ENCODE assay signal across 9 cellular contexts in genomic region chr19:12867120-12868099, GRCh38. TPM values are rescaled to one million over a fixed set of nuclear protein-coding genes. Genes with fewer than 3 reads are reported as not detected.
DNase-seq lines count a peak whose midpoint lies in the region; ATAC-seq, FAIRE-seq and TF ChIP-seq lines count a peak whose summit lies in the region.
"Had no signal": no experiment of that assay in that cellular context is flagged by ENCODE, and none has a peak within 500 bp of the region (broad histone marks: within the 10 kb centered on the region; RNA-seq: fewer than 3 reads in every experiment).

No MANE protein-coding gene starts in this region.

- H3K27ac ChIP-seq in PC-9 (no peak overlapping the region), hepatocyte (peak overlapping the region; percentile 12), small intestine (ENCODE audit: low read depth in 1 of 2, low read length in 1 of 2) (no peak overlapping the region), PC-3 (ENCODE audit: low read length) (no peak overlapping the region)
- H3K27ac ChIP-seq: C4-2B had no signal

- H3K9me2 ChIP-seq in PC-9 (ENCODE audit: insufficient read depth) (no peaks in the 10 kb centered on the region), hepatocyte (replicated peaks; ENCODE audit: insufficient read depth) (no peaks in the 10 kb centered on the region), PC-3 (replicated peaks; ENCODE audit: low read length) (no peaks in the 10 kb centered on the region)

- H3K27ac Mint-ChIP-seq in activated naive CD8-positive, alpha-beta T cell treated with anti-CD3 and anti-CD28 coated beads, Interleukin-2, amount 10 ng/mL, durations not matched to agents 7 days and 5 days = peak overlapping the region; percentile 43

- peaks cover 12% of the 10 kb centered on the region for H3K4me1 Mint-ChIP-seq in activated naive CD8-positive, alpha-beta T cell treated with anti-CD3 and anti-CD28 coated beads, Interleukin-2, amount 10 ng/mL, durations not matched to agents 7 days and 5 days

- H3K27me3 Mint-ChIP-seq in activated naive CD8-positive, alpha-beta T cell treated with anti-CD3 and anti-CD28 coated beads, Interleukin-2, amount 10 ng/mL, durations not matched to agents 7 days and 5 days = no peaks in the 10 kb centered on the region

- no peaks in the 10 kb centered on the region for H3K9me3 ChIP-seq in PC-9 (ENCODE audit: insufficient read depth, low read depth)
- H3K9me3 ChIP-seq in hepatocyte (ENCODE audit: low read depth) = no peaks in the 10 kb centered on the region
- no peaks in the 10 kb centered on the region for H3K9me3 ChIP-seq in small intestine (ENCODE audit: control insufficient read depth, low read depth)
- no peaks in the 10 kb centered on the region for H3K9me3 ChIP-seq in PC-3 (ENCODE audit: low read length)

- H3K4me1 ChIP-seq in PC-9 (replicated peaks; ENCODE audit: insufficient read depth) (no peaks in the 10 kb centered on the region), hepatocyte (ENCODE audit: insufficient read depth) (no peaks in the 10 kb centered on the region), small intestine (ENCODE audit: control insufficient read depth in 2 of 2, insufficient read depth in 1 of 2, low read depth in 1 of 2, low read length in 1 of 2) (no peaks in the 10 kb centered on the region), PC-3 (ENCODE audit: insufficient read depth, low read length) (no peaks in the 10 kb centered on the region)

- ATAC-seq in activated naive CD8-positive, alpha-beta T cell treated with anti-CD3 and anti-CD28 coated beads, Interleukin-2, amount 10 ng/mL, durations not matched to agents 7 days and 5 days (ENCODE audit: low read depth) = peak; percentile 84
- no peak for ATAC-seq in PC-3

- H3K9me3 Mint-ChIP-seq in activated naive CD8-positive, alpha-beta T cell treated with anti-CD3 and anti-CD28 coated beads, Interleukin-2, amount 10 ng/mL, durations not matched to agents 7 days and 5 days = no peaks in the 10 kb centered on the region

- TF ChIP-seq CTCF in PC-9 (conservative IDR thresholded peaks at IDR 0.05) (no peak; the same call in 1 of the 2 replicates), hepatocyte (IDR thresholded peaks at IDR 0.05; ENCODE audit: poor library complexity) (no peak), PC-3 (conservative IDR thresholded peaks at IDR 0.05; ENCODE audit: low read depth, low read length) (no peak)

- H3K27me3 ChIP-seq in PC-9 (ENCODE audit: insufficient read depth, low read depth) (no peaks in the 10 kb centered on the region), hepatocyte (no peaks in the 10 kb centered on the region), small intestine (ENCODE audit: control insufficient read depth in 2 of 2, insufficient read depth in 2 of 2, low read length in 2 of 2) (no peaks in the 10 kb centered on the region), PC-3 (ENCODE audit: low read length) (no peaks in the 10 kb centered on the region)

- FAIRE-seq in small intestine (lab: Jason Lieb, UNC) = no peak

- H3K79me2 ChIP-seq in PC-9 (ENCODE audit: low read depth) = no peaks in the 10 kb centered on the region
- H3K79me2 ChIP-seq in hepatocyte = no peaks in the 10 kb centered on the region
- no peaks in the 10 kb centered on the region for H3K79me2 ChIP-seq in PC-3 (ENCODE audit: low read length)

- H3K4me2 ChIP-seq in PC-9 (peak overlapping the region; percentile 99), hepatocyte (peak overlapping the region; percentile 92), PC-3 (ENCODE audit: low read length) (no peak overlapping the region)

- H3F3A ChIP-seq in PC-9 (ENCODE audit: insufficient read depth, low read depth) = peaks cover 20% of the 10 kb centered on the region; the same call in 1 of the 2 replicates
- H3F3A ChIP-seq in PC-3 (ENCODE audit: low read length, unreplicated experiment) = no peaks in the 10 kb centered on the region

- DNase-seq in activated gamma-delta T cell treated with Interleukin-2 at 50 U/mL for 16 hours (peak; percentile 64), activated gamma-delta T cell (lab: John Stamatoyannopoulos, UW) (no peak), PC-9 (peak; percentile 72 to 83), hepatocyte (ENCODE audit: low spot score) (peak; percentile 85), small intestine (peak; percentile 40), PC-3 (no peak), NCI-H2227 (lab: John Stamatoyannopoulos, UW; ENCODE audit: unreplicated experiment) (no peak)
- peak; percentile 89 for DNase-seq in activated naive CD8-positive, alpha-beta T cell treated with anti-CD3 and anti-CD28 coated beads, Interleukin-2, amount 10 ng/mL, durations not matched to agents 7 days and 5 days

- H2AFZ ChIP-seq in PC-9 (peak overlapping the region; percentile 94), hepatocyte (peak overlapping the region; percentile 91), PC-3 (ENCODE audit: low read length) (no peak overlapping the region)

- BruUV-seq in PC-9 (replicated peaks; lab: Mats Ljungman, UMichigan) (no TSS peak), PC-3 (replicated peaks; lab: Mats Ljungman, UMichigan) (no TSS peak)

- peak overlapping the region; percentile 87 for H3K4me3 ChIP-seq in PC-9
- H3K4me3 ChIP-seq in hepatocyte = peak overlapping the region; percentile 48
- peak overlapping the region in 1 of 2 donors; percentile 41 for H3K4me3 ChIP-seq in small intestine (ENCODE audit: low read depth in 1 of 2, low read length in 2 of 2)
- H3K4me3 ChIP-seq in PC-3 (ENCODE audit: low read length) = no peak overlapping the region

- no peak overlapping the region for H3K9ac ChIP-seq in PC-3 (ENCODE audit: low read length)

- intact Hi-C loops in PC-9 (cut with micrococcal nuclease; ENCODE audit: unreplicated experiment) (no loop called here), PC-3 (cut with micrococcal nuclease) (no loop called here)

- H4K20me1 ChIP-seq in PC-9 (ENCODE audit: insufficient read depth) (no peaks in the 10 kb centered on the region), hepatocyte (ENCODE audit: insufficient read depth, poor library complexity, severe bottlenecking) (no peaks in the 10 kb centered on the region), PC-3 (ENCODE audit: low read length) (no peaks in the 10 kb centered on the region)

- WGBS in hepatocyte (ENCODE audit: low lambda C conversion rate, missing lambda C conversion rate) = 16% methylated on average over 36 of the region's 51 CpGs
- 7 to 11% (median 8%) methylated on average over 40 to 51 of the region's 51 CpGs for WGBS in small intestine, 3 donors

- POLR2A ChIA-PET in PC-9 (lab: Charles Lee; ENCODE audit: unreplicated experiment) (no interaction called here), PC-3 (lab: Charles Lee; ENCODE audit: unreplicated experiment) (no interaction called here)
- POLR2A ChIA-PET in activated naive CD8-positive, alpha-beta T cell treated with anti-CD3 and anti-CD28 coated beads, Interleukin-2, amount 10 ng/mL, durations not matched to agents 7 days and 5 days (lab: Charles Lee) = interaction anchor here (0.5 to 0.6 kb wide), 3 partner anchors 185 to 1402 kb away, joined by 3 to 5 read pairs (median 4); no protein-coding TSS in a partner anchor

- H3K36me3 Mint-ChIP-seq in activated naive CD8-positive, alpha-beta T cell treated with anti-CD3 and anti-CD28 coated beads, Interleukin-2, amount 10 ng/mL, durations not matched to agents 7 days and 5 days = peaks cover 7% of the 10 kb centered on the region

- H3K36me3 ChIP-seq in PC-9 (ENCODE audit: low read depth) (no peaks in the 10 kb centered on the region), hepatocyte (replicated peaks; ENCODE audit: insufficient read depth, low read depth) (no peaks in the 10 kb centered on the region), small intestine (ENCODE audit: control insufficient read depth in 2 of 2, insufficient read depth in 2 of 2, low read length in 2 of 2) (no peaks in the 10 kb centered on the region), PC-3 (ENCODE audit: low read depth, low read length) (no peaks in the 10 kb centered on the region)

- CTCF ChIA-PET in PC-9 (lab: Charles Lee) = no interaction called here
- CTCF ChIA-PET in PC-3 (lab: Charles Lee) = no interaction called here

- H3K4me3 Mint-ChIP-seq in activated naive CD8-positive, alpha-beta T cell treated with anti-CD3 and anti-CD28 coated beads, Interleukin-2, amount 10 ng/mL, durations not matched to agents 7 days and 5 days = peak overlapping the region; percentile 61

RNA-seq across cellular contexts. Expression of gene DNASE2, which starts 13.8 kb away (rescaled TPM):
- total RNA-seq in PC-9 (2021) (68.4 and 81.0 TPM in 2 replicates), hepatocyte (25.7 and 31.5 TPM in 2 replicates), PC-3 (2014; rRNA removed) (47.1 and 48.0 TPM in 2 replicates)
- 10 to 100 TPM; 29.0 to 30.4 TPM for total RNA-seq in activated naive CD8-positive, alpha-beta T cell treated with anti-CD3 and anti-CD28 coated beads, Interleukin-2, amount 10 ng/mL, durations not matched to agents 7 days and 5 days
- polyA plus RNA-seq in hepatocyte (41.3 and 41.9 TPM in 2 replicates), small intestine (10 to 100 TPM in 2 of 3 donors, 1 to 10 TPM in 1; 6.5 to 43.1 (median 10.8) TPM)

RNA-seq across cellular contexts. Expression of gene KLF1, which starts 19.6 kb away (rescaled TPM):
- 0.22 and 0.25 TPM in 2 replicates for total RNA-seq in PC-9 (2021)
- under 1 TPM in 1 of 2 experiments, not detected in 1; 0.19 TPM for total RNA-seq in activated naive CD8-positive, alpha-beta T cell treated with anti-CD3 and anti-CD28 coated beads, Interleukin-2, amount 10 ng/mL, durations not matched to agents 7 days and 5 days
- 0.37 TPM in 1 of 2 replicates, not detected in the other for total RNA-seq in hepatocyte
- polyA plus RNA-seq in hepatocyte = not detected in 2 replicates
- polyA plus RNA-seq in small intestine = under 1 TPM in 1 of 3 donors, not detected in 2; 0.13 TPM
- not detected in 2 replicates for total RNA-seq in PC-3 (2014; rRNA removed)

RNA-seq across cellular contexts. Expression of gene GCDH, which starts 23.6 kb away (rescaled TPM):
- total RNA-seq in PC-9 (2021) (23.2 and 27.8 TPM in 2 replicates), hepatocyte (31.7 and 34.2 TPM in 2 replicates), PC-3 (2014; rRNA removed) (37.4 and 38.6 TPM in 2 replicates)
- 10 to 100 TPM; 39.7 to 43.4 TPM for total RNA-seq in activated naive CD8-positive, alpha-beta T cell treated with anti-CD3 and anti-CD28 coated beads, Interleukin-2, amount 10 ng/mL, durations not matched to agents 7 days and 5 days
- polyA plus RNA-seq in hepatocyte (23.4 and 30.7 TPM in 2 replicates), small intestine (10 to 100 TPM; 25.7 to 38.9 (median 30.9) TPM)

RNA-seq across cellular contexts. Expression of gene MAST1, which starts 29.1 kb away (rescaled TPM):
- 11.4 and 11.9 TPM in 2 replicates for total RNA-seq in PC-9 (2021)
- total RNA-seq in activated naive CD8-positive, alpha-beta T cell treated with anti-CD3 and anti-CD28 coated beads, Interleukin-2, amount 10 ng/mL, durations not matched to agents 7 days and 5 days = 1 to 10 TPM; 1.8 to 2.6 TPM
- 0.20 and 0.32 TPM in 2 replicates for total RNA-seq in hepatocyte
- polyA plus RNA-seq in hepatocyte = 0.22 and 0.54 TPM in 2 replicates
- polyA plus RNA-seq in small intestine = 1 to 10 TPM in 2 of 3 donors, under 1 TPM in 1; 0.54 to 3.3 (median 1.1) TPM
- 7.7 and 11.2 TPM in 2 replicates for total RNA-seq in PC-3 (2014; rRNA removed)

RNA-seq across cellular contexts. Expression of gene RTBDN, which starts 33.0 kb away (rescaled TPM):
- 0.78 and 1.0 TPM in 2 replicates for total RNA-seq in PC-9 (2021)
- not detected for total RNA-seq in activated naive CD8-positive, alpha-beta T cell treated with anti-CD3 and anti-CD28 coated beads, Interleukin-2, amount 10 ng/mL, durations not matched to agents 7 days and 5 days
- 0.32 TPM in 1 of 2 replicates, not detected in the other for total RNA-seq in hepatocyte
- 0.36 TPM in 1 of 2 replicates, not detected in the other for polyA plus RNA-seq in hepatocyte
- polyA plus RNA-seq in small intestine = 1 to 10 TPM in 1 of 3 donors, under 1 TPM in 1, not detected in 1; 0.67 to 1.7 TPM
- total RNA-seq in PC-3 (2014; rRNA removed) = 0.81 and 3.7 TPM in 2 replicates

Comparison
In these comparisons a context has a peak if more than half of its experiments do, and no peak if none do; other contexts are left out.
1. DNase-seq: peak in activated gamma-delta T cell treated with Interleukin-2 at 50 U/mL for 16 hours (single experiment), PC-9 (2 of 2), activated naive CD8-positive, alpha-beta T cell treated with anti-CD3 and anti-CD28 coated beads, Interleukin-2, amount 10 ng/mL, durations not matched to agents 7 days and 5 days (single experiment), hepatocyte (single experiment) and small intestine (single experiment); none in activated gamma-delta T cell (single experiment), PC-3 (single experiment) and NCI-H2227 (single experiment).